17 cellular contexts compared by ENCODE assay signal in genomic region chr7:29893351-29894005, GRCh38.
"Had no signal": no experiment of that assay in that cellular context is flagged by ENCODE, and none has a peak within 500 bp of the region (broad histone marks: within the 10 kb centered on the region; RNA-seq: fewer than 3 reads in every experiment).

No MANE protein-coding gene starts in this region.

- H3K36me3 ChIP-seq: SJSA1 had no signal

- H3K27ac ChIP-seq: SJSA1, SK-N-MC had no signal

- H3K4me3 ChIP-seq: SJSA1, SK-N-MC had no signal

- H3K4me1 ChIP-seq: SJSA1 had no signal

- H3K9me3 ChIP-seq: SJSA1 had no signal

- DNase-seq: KBM-7, MV-4-11, NCI-H1048, NCI-H1105, NCI-H187, NCI-H2029, NCI-H2081 treated with DMSO at 0.1 percent for 48 hours, NCI-H2171, NCI-H345, NCI-H446 treated with DMSO at 0.1 percent for 48 hours, NCI-H510A treated with DMSO at 0.1 percent for 48 hours, NCI-H774, Right ventricle myocardium superior, RPMI8226, SIG-M5 had no signal

- H3K27me3 ChIP-seq: SJSA1 had no signal
